ENCODE assay signal across 8 cellular contexts in the genomic region with DNA sequence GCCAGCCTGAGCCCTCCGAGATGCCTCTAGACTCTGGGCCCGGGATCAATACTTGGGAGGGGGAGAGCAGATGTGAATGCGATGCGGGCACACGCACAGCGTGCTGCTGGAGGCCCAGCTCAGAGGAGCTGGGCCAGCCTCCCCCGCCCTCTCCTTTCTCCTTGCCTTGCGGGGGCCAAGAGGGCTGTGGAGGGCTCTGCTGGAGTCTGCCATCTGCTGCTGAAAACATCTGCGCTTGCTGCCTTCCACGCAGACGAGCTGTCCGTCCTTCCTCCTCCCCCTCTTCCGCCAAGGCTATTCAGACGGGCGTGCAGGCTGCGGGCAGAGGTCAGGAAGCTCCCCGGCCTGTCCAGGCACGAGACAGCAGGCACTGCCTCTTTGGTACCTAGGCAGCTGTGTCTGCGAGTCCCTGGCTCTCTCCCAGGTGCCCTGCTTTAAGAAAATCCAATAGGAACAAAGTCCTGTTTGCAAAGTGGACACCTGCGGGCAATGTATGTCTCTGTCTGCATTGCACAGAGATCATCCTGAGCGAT.
A peak's percentile ranks its signal among the peaks of the same experiment; 100 is the strongest.
DNase-seq lines count a peak whose midpoint lies in the region; ATAC-seq, FAIRE-seq and TF ChIP-seq lines count a peak whose summit lies in the region.

No MANE protein-coding gene starts in this region.

- H3K27ac Mint-ChIP-seq in endodermal cell = no peak overlapping the region

- peaks cover 4% of the 10 kb centered on the region for H3K27me3 Mint-ChIP-seq in endodermal cell (ENCODE audit: insufficient read depth)

- no peak for FAIRE-seq in frontal cortex (lab: Jason Lieb, UNC)

- H3K9me3 ChIP-seq in endodermal cell (ENCODE audit: control insufficient read depth, low read length) = no peaks in the 10 kb centered on the region

- no peak overlapping the region for H3K4me3 ChIP-seq in endodermal cell (ENCODE audit: low read length)

- no peaks in the 10 kb centered on the region for H3K36me3 Mint-ChIP-seq in endodermal cell (ENCODE audit: low read depth)

- 50 to 70% methylated on average over 11 to 21 of the region's 21 CpGs for WGBS in endodermal cell (ENCODE audit: insufficient coverage in 1 of 2, insufficient read length in 1 of 2), 2 experiments

- H3K4me1 Mint-ChIP-seq in endodermal cell = peaks cover 20% of the 10 kb centered on the region

- H3K9me3 Mint-ChIP-seq in endodermal cell = peaks cover 4% of the 10 kb centered on the region

- POLR2A ChIA-PET in GM10248 (lab: Yijun Ruan, JAX) = no interaction called here

- DNase-seq in GM10248 (ENCODE audit: extremely low spot score) (no peak), NCI-H510A (lab: John Stamatoyannopoulos, UW) (peak; percentile 65), endodermal cell (peak; percentile 67), pons (ENCODE audit: low spot score) (peak; percentile 17), frontal cortex (ENCODE audit: low spot score in 2 of 2) (no peak), epidermal melanocyte (ENCODE audit: insufficient read length, low spot score) (no peak)

- TF ChIP-seq CTCF in GM10248 (IDR thresholded peaks at IDR 0.05; ENCODE audit: control extremely low read depth, extremely low read depth, low read depth, missing control alignments) (peak; percentile 3), endodermal cell (conservative IDR thresholded peaks at IDR 0.05) (no peak)

- no peaks in the 10 kb centered on the region for H3K27me3 ChIP-seq in endodermal cell (ENCODE audit: control insufficient read depth, insufficient read depth, low read length, poor library complexity, severe bottlenecking)

- H3K9ac ChIP-seq in endodermal cell (ENCODE audit: extremely low read depth, low read length, poor library complexity, severe bottlenecking) = no peak overlapping the region

- no peak overlapping the region for H3K4me3 Mint-ChIP-seq in endodermal cell

- H3K27ac ChIP-seq in endodermal cell (ENCODE audit: low read depth, low read length) = peak overlapping the region; percentile 44

- CTCF ChIA-PET in GM10248 (lab: Yijun Ruan, JAX) = no interaction called here

- ATAC-seq in HG03521 (IDR thresholded peaks at IDR 0.05; ENCODE audit: unreplicated experiment) (no peak), HG03095 (IDR thresholded peaks at IDR 0.05; ENCODE audit: unreplicated experiment) (no peak)

- H3K36me3 ChIP-seq in endodermal cell (ENCODE audit: control insufficient read depth, insufficient read depth, low read length) = no peaks in the 10 kb centered on the region

- peaks cover 4% of the 10 kb centered on the region for H3K4me1 ChIP-seq in endodermal cell (ENCODE audit: control insufficient read depth, insufficient read depth, low read length)

Comparison
In these comparisons a context has a peak if more than half of its experiments do, and no peak if none do; other contexts are left out.
1. DNase-seq: peak in NCI-H510A (single experiment), endodermal cell (single experiment) and pons (single experiment); none in GM10248 (single experiment), frontal cortex (0 of 2) and epidermal melanocyte (single experiment).